Comparison of ENCODE assay signal across 8 cellular contexts in the genomic region with DNA sequence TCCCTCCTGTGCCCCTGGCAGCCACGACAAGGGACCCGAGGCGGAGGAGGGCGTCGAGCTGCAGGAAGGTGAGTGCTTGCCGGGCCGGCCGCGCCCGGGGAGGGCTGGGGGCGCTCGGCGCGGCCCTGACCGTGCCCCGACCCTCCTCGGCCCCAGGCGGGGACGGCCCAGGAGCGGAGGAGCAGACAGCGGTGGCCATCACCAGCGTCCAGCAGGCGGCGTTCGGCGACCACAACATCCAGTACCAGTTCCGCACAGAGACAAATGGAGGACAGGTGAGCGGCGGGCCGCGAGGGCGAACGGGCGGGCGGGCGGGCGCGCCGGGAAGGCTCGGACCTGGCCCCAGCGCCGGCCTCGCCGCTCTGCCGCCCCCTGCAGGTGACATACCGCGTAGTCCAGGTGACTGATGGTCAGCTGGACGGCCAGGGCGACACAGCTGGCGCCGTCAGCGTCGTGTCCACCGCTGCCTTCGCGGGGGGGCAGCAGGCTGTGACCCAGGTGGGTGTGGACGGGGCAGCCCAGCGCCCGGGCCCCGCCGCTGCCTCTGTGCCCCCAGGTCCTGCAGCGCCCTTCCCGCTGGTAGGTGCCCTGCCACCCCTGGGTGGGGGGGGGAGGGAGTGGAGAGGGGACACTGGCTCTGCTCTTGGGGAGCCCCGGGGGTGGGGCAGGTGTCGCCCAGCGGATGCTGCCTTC. TPM values are rescaled to one million over a fixed set of nuclear protein-coding genes. Genes with fewer than 3 reads are reported as not detected.
DNase-seq lines count a peak whose midpoint lies in the region; ATAC-seq and TF ChIP-seq lines count a peak whose summit lies in the region.

No MANE protein-coding gene starts in this region.

- POLR2A ChIA-PET in CD4-positive, alpha-beta memory T cell (lab: Charles Lee; ENCODE audit: partially characterized antibody) = interaction anchor here (0.8 to 7.5 kb wide), 16 partner anchors 8 to 239 kb away, joined by 3 to 95 read pairs (median 6); a partner anchor contains a TSS

- H3K27ac ChIP-seq in CD4-positive, alpha-beta memory T cell (ENCODE audit: low read depth, low read length) = peak overlapping the region; percentile 41
- H3K27ac ChIP-seq in HL-60 (replicated peaks) = peak overlapping the region; percentile 34; the same call in 1 of the 2 replicates

- intact Hi-C loops in CD4-positive, alpha-beta memory T cell (cut with micrococcal nuclease) = loop anchor here (1.0 to 2.0 kb wide), 7 partner anchors 33 to 226 kb away; a partner anchor contains a TSS
- intact Hi-C loops in mucosa of descending colon (cut with DNase I, micrococcal nuclease) = no loop called here

- no peaks in the 10 kb centered on the region for H3K27me3 ChIP-seq in CD4-positive, alpha-beta memory T cell (ENCODE audit: insufficient read depth, low read length)
- H3K27me3 ChIP-seq in HL-60 (ENCODE audit: insufficient read depth, poor library complexity, severe bottlenecking) = no peaks in the 10 kb centered on the region
- no peaks in the 10 kb centered on the region for H3K27me3 ChIP-seq in NT2/D1 (ENCODE audit: insufficient read depth, insufficient read length)

- H3K36me3 ChIP-seq in CD4-positive, alpha-beta memory T cell (ENCODE audit: insufficient read depth, low read length) = peaks cover 41% of the 10 kb centered on the region
- H3K36me3 ChIP-seq in NT2/D1 (ENCODE audit: insufficient read depth, insufficient read length, low read length) = peaks cover 59% of the 10 kb centered on the region
- peaks cover 5% of the 10 kb centered on the region for H3K36me3 ChIP-seq in mucosa of descending colon (ENCODE audit: low read depth)

- H3K9me3 Mint-ChIP-seq in CD4-positive, alpha-beta memory T cell = no peaks in the 10 kb centered on the region

- H3K9ac ChIP-seq in NT2/D1 (ENCODE audit: insufficient read length, low read depth) = peak overlapping the region; percentile 85

- CTCF ChIA-PET in CD4-positive, alpha-beta memory T cell (lab: Charles Lee; ENCODE audit: partially characterized antibody) = interaction anchor here (1.1 to 1.6 kb wide), 4 partner anchors 15 to 155 kb away, joined by 3 to 5 read pairs (median 4); no protein-coding TSS in a partner anchor

- ATAC-seq in GM19397 (IDR thresholded peaks at IDR 0.05; ENCODE audit: unreplicated experiment) = peak; percentile 46
- peak; percentile 69 for ATAC-seq in mucosa of descending colon

- peak; percentile 23 for TF ChIP-seq CTCF in HL-60 (IDR thresholded peaks at IDR 0.05; ENCODE audit: insufficient read depth, low read length)
- peak; percentile 55 for TF ChIP-seq CTCF in epithelial cell of esophagus (IDR thresholded peaks at IDR 0.05; ENCODE audit: insufficient read depth, low read depth, low read length, missing control alignments)
- peak; percentile 89 for TF ChIP-seq CTCF in mucosa of descending colon (IDR thresholded peaks at IDR 0.05)

- peak; percentile 68 to 74 (median 70) for DNase-seq in CD4-positive, alpha-beta memory T cell
- DNase-seq in HL-60 (ENCODE audit: low read depth in 1 of 2, low spot score in 1 of 2) (peak; percentile 71 to 85), NT2/D1 (ENCODE audit: low read depth, low spot score) (peak; percentile 71), activated T-cell treated with anti-CD3 and anti-CD28 coated beads for 1 hour (ENCODE audit: low read depth) (peak; percentile 68), epithelial cell of esophagus (ENCODE audit: low read depth) (peak; percentile 85), mucosa of descending colon (peak; percentile 93 to 94 (median 94))
- DNase-seq in stimulated activated CD8-positive, alpha-beta memory T cell treated with anti-CD3 and anti-CD28 coated beads, Interleukin-4, amount 100 ng/mL, for 4 hours (ENCODE audit: low read depth in 2 of 2, low spot score in 1 of 2) = peak; percentile 41 to 53

- no peaks in the 10 kb centered on the region for H3K9me3 ChIP-seq in CD4-positive, alpha-beta memory T cell (ENCODE audit: control insufficient read depth in 1 of 2, low read length in 2 of 2)
- H3K9me3 ChIP-seq in NT2/D1 (ENCODE audit: insufficient read depth, low read length) (no peaks in the 10 kb centered on the region), mucosa of descending colon (no peaks in the 10 kb centered on the region)

- peaks cover 37% of the 10 kb centered on the region for H3K4me1 ChIP-seq in CD4-positive, alpha-beta memory T cell (ENCODE audit: insufficient read depth, low read length)
- peaks cover 9% of the 10 kb centered on the region for H3K4me1 ChIP-seq in NT2/D1 (ENCODE audit: insufficient read depth, insufficient read length)
- H3K4me1 ChIP-seq in mucosa of descending colon (ENCODE audit: low read depth) = peaks cover 18% of the 10 kb centered on the region

- H3K36me3 Mint-ChIP-seq in CD4-positive, alpha-beta memory T cell = peaks cover 34 to 60% of the 10 kb centered on the region in 2 donors

- peaks cover 20 to 53% (median 38%) of the 10 kb centered on the region in 4 donors for H3K4me1 Mint-ChIP-seq in CD4-positive, alpha-beta memory T cell

- H3K27ac Mint-ChIP-seq in CD4-positive, alpha-beta memory T cell = peak overlapping the region; percentile 61 to 86 (median 77)

- H3K27me3 Mint-ChIP-seq in CD4-positive, alpha-beta memory T cell = no peaks in the 10 kb centered on the region

- H3K4me3 Mint-ChIP-seq in CD4-positive, alpha-beta memory T cell = peak overlapping the region; percentile 65 to 83 (median 77)

- peak overlapping the region in 1 of 2 donors; percentile 41 for H3K4me3 ChIP-seq in CD4-positive, alpha-beta memory T cell (ENCODE audit: low read length in 2 of 2)
- H3K4me3 ChIP-seq in HL-60 (replicated peaks; ENCODE audit: insufficient read depth, low read length) (peak overlapping the region; percentile 45), NT2/D1 (ENCODE audit: insufficient read length, low read depth) (peak overlapping the region; percentile 60), epithelial cell of esophagus (ENCODE audit: low read length) (peak overlapping the region; percentile 41), mucosa of descending colon (peak overlapping the region; percentile 63)

RNA-seq across cellular contexts. Expression of a gene that starts 0.8 kb away (rescaled TPM):
- 100 to 1,000 TPM; 204 to 216 TPM for total RNA-seq in CD4-positive, alpha-beta memory T cell
- 1 to 10 TPM; 2.2 to 9.4 TPM for polyA plus RNA-seq in CD4-positive, alpha-beta memory T cell
- total RNA-seq in mucosa of descending colon = 100 to 1,000 TPM in 2 of 3 donors, 10 to 100 TPM in 1; 94.5 to 131 (median 116) TPM

RNA-seq across cellular contexts. Expression of a gene that starts 12.8 kb away (rescaled TPM):
- 1 to 10 TPM; 1.2 to 2.7 TPM for total RNA-seq in CD4-positive, alpha-beta memory T cell
- polyA plus RNA-seq in CD4-positive, alpha-beta memory T cell = not detected
- not detected for total RNA-seq in mucosa of descending colon

RNA-seq across cellular contexts. Expression of a gene that starts 20.8 kb away (rescaled TPM):
- 10 to 100 TPM; 45.8 to 48.9 TPM for total RNA-seq in CD4-positive, alpha-beta memory T cell
- polyA plus RNA-seq in CD4-positive, alpha-beta memory T cell = 10 to 100 TPM; 76.1 to 91.6 TPM
- 100 to 1,000 TPM; 123 to 302 (median 289) TPM for total RNA-seq in mucosa of descending colon

RNA-seq across cellular contexts. Expression of a gene that starts 22.4 kb away (rescaled TPM):
- total RNA-seq in CD4-positive, alpha-beta memory T cell = not detected
- polyA plus RNA-seq in CD4-positive, alpha-beta memory T cell = not detected
- total RNA-seq in mucosa of descending colon = under 1 TPM in 1 of 3 donors, not detected in 2; 0.80 TPM

RNA-seq across cellular contexts. Expression of a gene that starts 41.0 kb away (rescaled TPM):
- total RNA-seq in CD4-positive, alpha-beta memory T cell = not detected
- polyA plus RNA-seq in CD4-positive, alpha-beta memory T cell = not detected
- not detected for total RNA-seq in mucosa of descending colon

Comparison
In these comparisons a context has a peak if more than half of its experiments do, and no peak if none do; other contexts are left out.
1. CTCF ChIP-seq: peak in every context shown above with its lines; median percentile 89 in mucosa of descending colon; 55 in epithelial cell of esophagus; 23 in HL-60.